In genomic region chr5:123094227-123094918, GRCh38 we compare ENCODE assay signal across 15 cellular contexts. TPM values are rescaled to one million over a fixed set of nuclear protein-coding genes. Genes with fewer than 3 reads are reported as not detected.
DNase-seq lines count a peak whose midpoint lies in the region; ATAC-seq and TF ChIP-seq lines count a peak whose summit lies in the region.
"Had no signal": no experiment of that assay in that cellular context is flagged by ENCODE, and none has a peak within 500 bp of the region (broad histone marks: within the 10 kb centered on the region; RNA-seq: fewer than 3 reads in every experiment).

No MANE protein-coding gene starts in this region.

- no peak for TF ChIP-seq EP300 in neural cell (conservative IDR thresholded peaks at IDR 0.05; ENCODE audit: poor library complexity, severe bottlenecking)

- H3K27me3 ChIP-seq in neural cell (ENCODE audit: insufficient read depth, low read depth, low read length): peaks cover 100% of the 10 kb centered on the region

- no peak overlapping the region for H3K4me2 ChIP-seq in neural cell (ENCODE audit: low read length)

- peaks cover 6% of the 10 kb centered on the region for H3K9me3 ChIP-seq in neural cell (ENCODE audit: low read length)
- H3K9me3 ChIP-seq: esophagus squamous epithelium had no signal

- no peaks in the 10 kb centered on the region for H3K9me2 ChIP-seq in neural cell (ENCODE audit: insufficient read depth, low read length)

- TF ChIP-seq CTCF in fibroblast of villous mesenchyme (IDR thresholded peaks at IDR 0.05; ENCODE audit: insufficient read depth, low read depth, low read length) (no peak), neural cell (IDR thresholded peaks at IDR 0.05; ENCODE audit: poor library complexity, severe bottlenecking) (no peak)

- H3K27ac Mint-ChIP-seq in activated naive CD8-positive, alpha-beta T cell treated with anti-CD3 and anti-CD28 coated beads, Interleukin-2, amount 10 ng/mL, durations not matched to agents 7 days and 5 days: peak overlapping the region; percentile 9
- H3K27ac Mint-ChIP-seq in activated naive CD8-positive, alpha-beta T cell treated with anti-CD3 and anti-CD28 coated beads, Interleukin-2, amount 50 U/mL, for 24 hours: no peak overlapping the region
- H3K27ac Mint-ChIP-seq: T-helper 1 cell treated with Interleukin-12 subunit alpha and Interleukin-12 subunit beta and Interleukin-4 antibody, amounts not matched to agents 30 μg/mL and 1 μg/mL, for 36 hours had no signal

- no peaks in the 10 kb centered on the region for H4K20me1 ChIP-seq in neural cell (ENCODE audit: insufficient read depth)

- no peaks in the 10 kb centered on the region for H3K79me2 ChIP-seq in neural cell (replicated peaks; ENCODE audit: insufficient read depth, low read length)

- H3K27ac ChIP-seq in neural cell (ENCODE audit: low read length): no peak overlapping the region
- H3K27ac ChIP-seq: esophagus squamous epithelium, RWPE1 had no signal

- POLR2A ChIA-PET in activated naive CD8-positive, alpha-beta T cell treated with anti-CD3 and anti-CD28 coated beads, Interleukin-2, amount 10 ng/mL, durations not matched to agents 7 days and 5 days (lab: Charles Lee): no interaction called here

- no peak for ATAC-seq in activated naive CD8-positive, alpha-beta T cell treated with anti-CD3 and anti-CD28 coated beads, Interleukin-2, amount 10 ng/mL, durations not matched to agents 7 days and 5 days (ENCODE audit: low read depth)
- ATAC-seq in activated naive CD8-positive, alpha-beta T cell treated with anti-CD3 and anti-CD28 coated beads, Interleukin-2, amount 50 U/mL, for 24 hours: no peak
- ATAC-seq in HG02884 (IDR thresholded peaks at IDR 0.05; ENCODE audit: unreplicated experiment): no peak

- no peak overlapping the region for H2AFZ ChIP-seq in neural cell (ENCODE audit: low read depth, low read length)

- no peak for DNase-seq in activated naive CD8-positive, alpha-beta T cell treated with anti-CD3 and anti-CD28 coated beads, Interleukin-2, amount 10 ng/mL, durations not matched to agents 7 days and 5 days
- no peak for DNase-seq in activated naive CD8-positive, alpha-beta T cell treated with anti-CD3 and anti-CD28 coated beads, Interleukin-2, amount 50 U/mL, for 24 hours
- DNase-seq in fibroblast of villous mesenchyme (ENCODE audit: low read depth) (no peak), HuH-7 (ENCODE audit: low spot score) (no peak), NCI-H187 treated with DMSO at 0.1 percent for 48 hours (lab: John Stamatoyannopoulos, UW) (no peak)
- DNase-seq in activated naive CD4-positive, alpha-beta T cell treated with Interleukin-2 at 50 U/mL for 16 hours: no peak
- DNase-seq: activated T-cell treated with anti-CD3 and anti-CD28 coated beads, Interleukin-2, amount 50 U/mL, for 4 hours; amniotic stem cell; cortex of kidney; esophagus squamous epithelium; midbrain had no signal

- H3K4me3 Mint-ChIP-seq in activated naive CD8-positive, alpha-beta T cell treated with anti-CD3 and anti-CD28 coated beads, Interleukin-2, amount 10 ng/mL, durations not matched to agents 7 days and 5 days: no peak overlapping the region
- H3K4me3 Mint-ChIP-seq in activated naive CD8-positive, alpha-beta T cell treated with anti-CD3 and anti-CD28 coated beads, Interleukin-2, amount 50 U/mL, for 24 hours: no peak overlapping the region
- H3K4me3 Mint-ChIP-seq: activated T-cell treated with anti-CD3 and anti-CD28 coated beads, Interleukin-2, amount 50 U/mL, for 4 hours; T-helper 1 cell treated with Interleukin-12 subunit alpha and Interleukin-12 subunit beta and Interleukin-4 antibody, amounts not matched to agents 30 μg/mL and 1 μg/mL, for 36 hours had no signal

- no peak for TF ChIP-seq RAD21 in neural cell (conservative IDR thresholded peaks at IDR 0.05)

- H3K36me3 ChIP-seq in neural cell (ENCODE audit: insufficient read depth, low read length): no peaks in the 10 kb centered on the region
- H3K36me3 ChIP-seq: esophagus squamous epithelium had no signal

- H3K9me3 Mint-ChIP-seq in activated naive CD8-positive, alpha-beta T cell treated with anti-CD3 and anti-CD28 coated beads, Interleukin-2, amount 10 ng/mL, durations not matched to agents 7 days and 5 days: peaks cover 2% of the 10 kb centered on the region
- H3K9me3 Mint-ChIP-seq in activated naive CD8-positive, alpha-beta T cell treated with anti-CD3 and anti-CD28 coated beads, Interleukin-2, amount 50 U/mL, for 24 hours: no peaks in the 10 kb centered on the region
- H3K9me3 Mint-ChIP-seq: activated T-cell treated with anti-CD3 and anti-CD28 coated beads, Interleukin-2, amount 50 U/mL, for 4 hours; T-helper 1 cell treated with Interleukin-12 subunit alpha and Interleukin-12 subunit beta and Interleukin-4 antibody, amounts not matched to agents 30 μg/mL and 1 μg/mL, for 36 hours had no signal

- no peak overlapping the region for H3K9ac ChIP-seq in neural cell (ENCODE audit: low read length)

- H3K4me3 ChIP-seq in fibroblast of villous mesenchyme (ENCODE audit: low read depth, low read length) (peak overlapping the region; percentile 43), neural cell (ENCODE audit: low read length) (no peak overlapping the region)

- H3K36me3 Mint-ChIP-seq in activated naive CD8-positive, alpha-beta T cell treated with anti-CD3 and anti-CD28 coated beads, Interleukin-2, amount 10 ng/mL, durations not matched to agents 7 days and 5 days: no peaks in the 10 kb centered on the region
- H3K36me3 Mint-ChIP-seq in activated naive CD8-positive, alpha-beta T cell treated with anti-CD3 and anti-CD28 coated beads, Interleukin-2, amount 50 U/mL, for 24 hours (ENCODE audit: low read depth): no peaks in the 10 kb centered on the region

- peaks cover 7% of the 10 kb centered on the region for H3K4me1 Mint-ChIP-seq in activated naive CD8-positive, alpha-beta T cell treated with anti-CD3 and anti-CD28 coated beads, Interleukin-2, amount 10 ng/mL, durations not matched to agents 7 days and 5 days
- H3K4me1 Mint-ChIP-seq in activated naive CD8-positive, alpha-beta T cell treated with anti-CD3 and anti-CD28 coated beads, Interleukin-2, amount 50 U/mL, for 24 hours: peaks cover 9% of the 10 kb centered on the region

- peaks cover 74% of the 10 kb centered on the region for H3K27me3 Mint-ChIP-seq in activated naive CD8-positive, alpha-beta T cell treated with anti-CD3 and anti-CD28 coated beads, Interleukin-2, amount 10 ng/mL, durations not matched to agents 7 days and 5 days
- peaks cover 75% of the 10 kb centered on the region for H3K27me3 Mint-ChIP-seq in activated naive CD8-positive, alpha-beta T cell treated with anti-CD3 and anti-CD28 coated beads, Interleukin-2, amount 50 U/mL, for 24 hours

- H3F3A ChIP-seq in neural cell (ENCODE audit: insufficient read depth, low read length, poor library complexity, severe bottlenecking): no peaks in the 10 kb centered on the region

TF ChIP-seq in neural cell, 6 proteins besides CTCF, POLR2A, EP300 and RAD21:
- TF ChIP-seq POLR2AphosphoS5 (IDR thresholded peaks at IDR 0.05) (peak; percentile 64), SMC3 (conservative IDR thresholded peaks at IDR 0.05; ENCODE audit: poor library complexity) (no peak)

RNA-seq across cellular contexts. Expression of gene PRDM6, which starts 5.3 kb away (rescaled TPM):
- total RNA-seq in activated naive CD8-positive, alpha-beta T cell treated with anti-CD3 and anti-CD28 coated beads, Interleukin-2, amount 10 ng/mL, durations not matched to agents 7 days and 5 days: not detected
- under 0.01 and 0.32 TPM in 2 replicates for total RNA-seq in fibroblast of villous mesenchyme
- polyA plus RNA-seq in neural cell: 0.14 and 0.35 TPM in 2 replicates
- 0.24 and 0.69 TPM in 2 replicates for polyA minus RNA-seq in neural cell
- total RNA-seq: activated T-cell treated with anti-CD3 and anti-CD28 coated beads, Interleukin-2, amount 50 U/mL, for 4 hours had no signal

RNA-seq across cellular contexts. Expression of gene PPIC, which starts 57.8 kb away (rescaled TPM):
- total RNA-seq in activated naive CD8-positive, alpha-beta T cell treated with anti-CD3 and anti-CD28 coated beads, Interleukin-2, amount 10 ng/mL, durations not matched to agents 7 days and 5 days: not detected
- total RNA-seq in fibroblast of villous mesenchyme: 42.5 and 57.0 TPM in 2 replicates
- polyA plus RNA-seq in neural cell: not detected in 2 replicates
- 0.46 TPM in 1 of 2 replicates, not detected in the other for polyA minus RNA-seq in neural cell

Comparison
In these comparisons a context has a peak if more than half of its experiments do, and no peak if none do; other contexts are left out.
1. RNA of gene PPIC, which starts 57.8 kb away (total RNA-seq): 42.5 to 57.0 TPM in fibroblast of villous mesenchyme; not detected in activated naive CD8-positive, alpha-beta T cell treated with anti-CD3 and anti-CD28 coated beads, Interleukin-2, amount 10 ng/mL, durations not matched to agents 7 days and 5 days; every median in the first group is over 10 times any median in the second.